In the genomic region with DNA sequence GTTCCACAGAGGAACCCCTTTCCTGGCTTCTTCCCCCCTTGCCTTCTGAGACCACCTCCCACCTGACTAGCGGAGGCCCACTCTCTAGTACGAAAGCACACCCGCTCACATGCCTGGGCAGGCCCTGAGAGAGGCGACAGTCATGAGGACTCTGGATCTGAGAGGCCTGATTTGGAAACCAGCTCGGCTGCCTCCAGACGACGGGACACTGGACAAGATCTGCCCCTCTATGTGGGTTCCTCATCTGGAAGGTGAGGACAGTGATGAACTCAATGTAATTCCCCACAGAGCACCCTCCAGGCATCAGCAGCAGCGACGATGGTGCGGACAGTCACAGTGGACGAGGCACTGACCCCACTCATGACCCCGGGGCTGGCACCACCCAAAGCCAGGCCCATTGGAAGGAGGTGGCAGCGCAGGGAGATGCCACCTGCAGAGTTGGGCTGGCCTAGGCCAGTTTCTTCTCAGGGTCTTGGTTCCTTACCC, we compare ENCODE assay signal across 29 cellular contexts. TPM values are rescaled to one million over a fixed set of nuclear protein-coding genes. Genes with fewer than 3 reads are reported as not detected.
DNase-seq lines count a peak whose midpoint lies in the region; ATAC-seq, FAIRE-seq and TF ChIP-seq lines count a peak whose summit lies in the region.
"Had no signal": no experiment of that assay in that cellular context is flagged by ENCODE, and none has a peak within 500 bp of the region (broad histone marks: within the 10 kb centered on the region; RNA-seq: fewer than 3 reads in every experiment).

No MANE protein-coding gene starts in this region.

- no peak for TF ChIP-seq POLR2A in GM18505 (IDR thresholded peaks at IDR 0.05; ENCODE audit: borderline replicate concordance, extremely low read depth, insufficient read depth, insufficient read length)

- POLR2A ChIA-PET in WTC11 (lab: Charles Lee), result no interaction called here

- H4K20me1 ChIP-seq in H9 (ENCODE audit: control insufficient read depth, insufficient read depth, insufficient read length) (peaks cover 3% of the 10 kb centered on the region), hepatocyte (ENCODE audit: insufficient read depth, poor library complexity, severe bottlenecking) (no peaks in the 10 kb centered on the region)

- intact Hi-C loops in kidney (cut with DNase I), result no loop called here
- intact Hi-C loops in sciatic nerve (cut with DNase I), result no loop called here

- H2AFZ ChIP-seq in H9 (ENCODE audit: low read length) (no peak overlapping the region), hepatocyte (no peak overlapping the region)

- WGBS in H9 (ENCODE audit: extremely low coverage, insufficient read length, low lambda C conversion rate), result no CpG with 5 or more reads among the region's 13 CpGs
- 95% methylated on average over 13 of the region's 13 CpGs for WGBS in hepatocyte (ENCODE audit: low lambda C conversion rate, missing lambda C conversion rate)

- H2BK20ac ChIP-seq in H9 (ENCODE audit: low read depth, low read length, poor library complexity, severe bottlenecking), result no peak overlapping the region

- H2BK12ac ChIP-seq in H9 (ENCODE audit: insufficient read length, low read depth, low read length), result no peak overlapping the region

- H4K91ac ChIP-seq in H9 (ENCODE audit: insufficient read length, low read depth, low read length), result no peak overlapping the region

- no peak overlapping the region for H3K18ac ChIP-seq in H9 (ENCODE audit: insufficient read length, low read depth, low read length)

- H3K36me3 ChIP-seq in kidney (ENCODE audit: control insufficient read depth in 1 of 2, insufficient read depth in 2 of 2, low read length in 2 of 2) (no peaks in the 10 kb centered on the region), hepatocyte (replicated peaks; ENCODE audit: insufficient read depth, low read depth) (no peaks in the 10 kb centered on the region)

- H3K27me3 Mint-ChIP-seq in H9 (ENCODE audit: low read depth) (no peaks in the 10 kb centered on the region), WTC11 (ENCODE audit: low read depth) (peaks cover 3% of the 10 kb centered on the region; the same call in 1 of the 2 replicates)

- no peaks in the 10 kb centered on the region for H3K27me3 ChIP-seq in H9 (ENCODE audit: insufficient read depth, low read length)
- no peaks in the 10 kb centered on the region for H3K27me3 ChIP-seq in hepatocyte

- H3K56ac ChIP-seq in H9 (ENCODE audit: insufficient read length, low read depth, low read length), result no peak overlapping the region

- ATAC-seq in WTC11 (no peak), sciatic nerve (no peak), GM18505 (IDR thresholded peaks at IDR 0.05; ENCODE audit: unreplicated experiment) (no peak), left lobe of liver (no peak)
- ATAC-seq: GM12878, HepG2 had no signal

- peak overlapping the region in 1 of 3 experiments; percentile 68; a peak in 1 of 7 replicates for H3K27ac Mint-ChIP-seq in H9
- peak overlapping the region; percentile 70; the same call in 1 of the 2 replicates for H3K27ac Mint-ChIP-seq in WTC11
- H3K27ac Mint-ChIP-seq: CD4-positive, alpha-beta memory T cell had no signal

- H4K5ac ChIP-seq in H9 (ENCODE audit: insufficient read length, low read depth, low read length), result no peak overlapping the region

- no peak overlapping the region for H2BK15ac ChIP-seq in H9 (ENCODE audit: low read depth, low read length)

- DNase-seq in H9 (peak; percentile 15), WTC11 (ENCODE audit: low spot score) (no peak), kidney (peak; percentile 52), sciatic nerve (ENCODE audit: low spot score) (peak; percentile 31), left lobe of liver (ENCODE audit: low spot score) (no peak), hepatocyte (ENCODE audit: low spot score) (no peak)
- DNase-seq: C1 segment of cervical spinal cord; CD4-positive, alpha-beta memory T cell; COR-L47; DMS79; EL; GDM1; Karpas-422; MV-4-11; NCI-H1105; NCI-H1436 treated with DMSO at 0.1 percent for 48 hours; NCI-H187 treated with DMSO at 0.1 percent for 48 hours; NCI-H446 treated with DMSO at 0.1 percent for 48 hours; NCI-H526; SHP77 had no signal

- no peak overlapping the region; the same call in 1 of the 2 replicates for H3K14ac ChIP-seq in H9 (ENCODE audit: insufficient read depth, low read length)

- no peaks in the 10 kb centered on the region for H3K23me2 ChIP-seq in H9 (ENCODE audit: insufficient read length, low read depth, low read length, poor library complexity, severe bottlenecking)

- no peak overlapping the region for H2BK120ac ChIP-seq in H9 (ENCODE audit: low read depth, low read length, poor library complexity, severe bottlenecking)

- no peak overlapping the region for H4K8ac ChIP-seq in H9 (replicated peaks; ENCODE audit: insufficient read length, low read depth, low read length)

- TF ChIP-seq CTCF in H9 (conservative IDR thresholded peaks at IDR 0.05), result no peak
- TF ChIP-seq CTCF in WTC11 (IDR thresholded peaks at IDR 0.05), result no peak
- TF ChIP-seq CTCF in kidney (IDR thresholded peaks at IDR 0.05; ENCODE audit: borderline replicate concordance, extremely low read depth, insufficient read depth), result no peak
- TF ChIP-seq CTCF in hepatocyte (IDR thresholded peaks at IDR 0.05; ENCODE audit: poor library complexity), result no peak

- H3K79me1 ChIP-seq in H9 (ENCODE audit: insufficient read depth, low read depth, low read length, poor library complexity, severe bottlenecking), result no peaks in the 10 kb centered on the region

- H3K4me1 Mint-ChIP-seq in H9, result peaks cover 52% of the 10 kb centered on the region in 2 experiments
- peaks cover 31% of the 10 kb centered on the region for H3K4me1 Mint-ChIP-seq in WTC11
- H3K4me1 Mint-ChIP-seq: CD4-positive, alpha-beta memory T cell had no signal

- H3T11ph ChIP-seq in H9 (ENCODE audit: low read length), result no peak overlapping the region

- H2BK5ac ChIP-seq in H9 (ENCODE audit: insufficient read length, low read length), result no peak overlapping the region

- H3K9me3 ChIP-seq in H9 (ENCODE audit: control insufficient read depth, low read depth, low read length) (no peaks in the 10 kb centered on the region), kidney (ENCODE audit: control insufficient read depth in 1 of 2, low read length in 2 of 2) (peaks cover 0 to 3% of the 10 kb centered on the region in 2 donors), hepatocyte (ENCODE audit: low read depth) (no peaks in the 10 kb centered on the region)

- peaks cover 23% of the 10 kb centered on the region; the same call in 1 of the 2 replicates for H3K79me2 ChIP-seq in H9 (ENCODE audit: insufficient read depth, low read length)
- no peaks in the 10 kb centered on the region for H3K79me2 ChIP-seq in hepatocyte

- no peaks in the 10 kb centered on the region for H3K9me2 ChIP-seq in hepatocyte (replicated peaks; ENCODE audit: insufficient read depth)

- H3K4me2 ChIP-seq in H9 (ENCODE audit: insufficient read depth, insufficient read length, low read length) (no peak overlapping the region), hepatocyte (no peak overlapping the region)

- H3K9me3 Mint-ChIP-seq in H9 (peaks cover 13 to 15% of the 10 kb centered on the region in 2 experiments), WTC11 (peaks cover 16% of the 10 kb centered on the region)

- H2AK5ac ChIP-seq in H9 (ENCODE audit: insufficient read length, low read length), result no peak overlapping the region

- H3K27ac ChIP-seq in H9 (ENCODE audit: insufficient read length, low read depth, low read length) (no peak overlapping the region), kidney (ENCODE audit: low read depth in 2 of 2, low read length in 2 of 2) (no peak overlapping the region), hepatocyte (no peak overlapping the region)
- H3K27ac ChIP-seq: RWPE1 had no signal

- FAIRE-seq in kidney (lab: Jason Lieb, UNC), result no peak
- FAIRE-seq: GM12878, H1, HepG2 had no signal

- H3K4ac ChIP-seq in H9 (ENCODE audit: low read depth, low read length), result no peak overlapping the region

- H3K36me3 Mint-ChIP-seq in H9 (ENCODE audit: insufficient read depth in 1 of 3, low read depth in 3 of 3) (peaks cover 12 to 36% (median 20%) of the 10 kb centered on the region in 3 experiments), WTC11 (peaks cover 22% of the 10 kb centered on the region)

- H3K4me3 Mint-ChIP-seq in H9, result peak overlapping the region in 1 of 2 experiments; percentile 22; a peak in 1 of 5 replicates
- no peak overlapping the region for H3K4me3 Mint-ChIP-seq in WTC11
- H3K4me3 Mint-ChIP-seq: CD4-positive, alpha-beta memory T cell had no signal

- H3K4me3 ChIP-seq in kidney (ENCODE audit: low read length in 2 of 2) (no peak overlapping the region), hepatocyte (no peak overlapping the region)
- H3K4me3 ChIP-seq: GM12878 had no signal

- H3K9ac ChIP-seq in H9 (ENCODE audit: extremely low read depth, insufficient read length, low read length) (no peak overlapping the region), kidney (ENCODE audit: low read length in 2 of 2) (no peak overlapping the region)

- H3K4me1 ChIP-seq in H9 (ENCODE audit: insufficient read depth, low read length) (peaks cover 11% of the 10 kb centered on the region; the same call in 1 of the 2 replicates), kidney (ENCODE audit: control insufficient read depth in 1 of 2, insufficient read depth in 1 of 2, low read depth in 1 of 2, low read length in 2 of 2) (no peaks in the 10 kb centered on the region), hepatocyte (ENCODE audit: insufficient read depth) (no peaks in the 10 kb centered on the region)

- CTCF ChIA-PET in WTC11 (lab: Charles Lee), result interaction anchor here (1.0 to 11.6 kb wide), 2 partner anchors 29 to 30 kb away, joined by 3 to 140 read pairs; no protein-coding TSS in a partner anchor

- H3K23ac ChIP-seq in H9 (ENCODE audit: insufficient read length, low read depth, low read length), result no peak overlapping the region

TF ChIP-seq in WTC11, 78 proteins besides CTCF, POLR2A, EP300 and RAD21 (continues in another document):
- TF ChIP-seq ZNF396 (CRISPR knock-in tag; IDR thresholded peaks at IDR 0.05; ENCODE audit: borderline replicate concordance), result no peak
- no peak for TF ChIP-seq JUN (CRISPR knock-in tag; IDR thresholded peaks at IDR 0.05)

RNA-seq across cellular contexts. Expression of a gene that starts 7.5 kb away (rescaled TPM):
- total RNA-seq in H9 (2021) (15.0 and 16.2 TPM in 2 replicates), WTC11 (2021) (12.5 to 13.0 TPM (median 12.6 TPM) in 3 replicates), kidney (0.57 TPM), sciatic nerve (0.27 TPM), left lobe of liver (not detected), hepatocyte (0.60 and 1.1 TPM in 2 replicates)
- polyA plus RNA-seq in kidney (ENCODE audit: insufficient read depth, low read depth, low replicate concordance) (0.52 TPM), hepatocyte (1.7 and 2.8 TPM in 2 replicates)
- total RNA-seq: CD4-positive, alpha-beta memory T cell; GM12878; HepG2; M059J had no signal
- polyA plus RNA-seq: CD4-positive, alpha-beta memory T cell; GM12878; HepG2 had no signal

RNA-seq across cellular contexts. Expression of a gene that starts 37.0 kb away (rescaled TPM):
- total RNA-seq in H9 (2021) (5.2 and 5.5 TPM in 2 replicates), WTC11 (2021) (5.3 to 5.9 TPM (median 5.3 TPM) in 3 replicates), kidney (not detected), sciatic nerve (not detected), left lobe of liver (not detected), hepatocyte (0.57 TPM in 1 of 2 replicates, not detected in the other)
- polyA plus RNA-seq in kidney (ENCODE audit: insufficient read depth, low read depth, low replicate concordance) (not detected), hepatocyte (0.11 and 0.45 TPM in 2 replicates)
- total RNA-seq: A673; CD4-positive, alpha-beta memory T cell; GM12878; HepG2; HT1080; SK-MEL-5 had no signal
- polyA plus RNA-seq: CD4-positive, alpha-beta memory T cell; GM12878; HepG2 had no signal

RNA-seq across cellular contexts. Expression of a gene that starts 42.7 kb away (rescaled TPM):
- total RNA-seq in H9 (2021) (0.20 and 0.31 TPM in 2 replicates), WTC11 (2021) (0.25 to 0.94 TPM (median 0.41 TPM) in 3 replicates), kidney (11.8 TPM), sciatic nerve (4.4 TPM), left lobe of liver (0.45 TPM), hepatocyte (1.0 and 2.1 TPM in 2 replicates)
- polyA plus RNA-seq in kidney (ENCODE audit: insufficient read depth, low read depth, low replicate concordance) (1.5 TPM), hepatocyte (0.59 and 2.7 TPM in 2 replicates)
- total RNA-seq: HepG2, HT1080 had no signal
- polyA plus RNA-seq: HepG2 had no signal

Comparison
In these comparisons a context has a peak if more than half of its experiments do, and no peak if none do; other contexts are left out.
1. DNase-seq: peak in H9 (single experiment), kidney (single experiment) and sciatic nerve (single experiment); none in WTC11 (single experiment), left lobe of liver (single experiment) and hepatocyte (single experiment).